ENCODE assay signal across 1 cellular context in genomic region chr2:205868773-205869333, GRCh38.
TF ChIP-seq lines count a peak whose summit lies in the region.

No MANE protein-coding gene starts in this region.

TF ChIP-seq in GM23338, 12 proteins besides CTCF, POLR2A, EP300 and RAD21 (continued from another document):
- TF ChIP-seq, protein P1, sequence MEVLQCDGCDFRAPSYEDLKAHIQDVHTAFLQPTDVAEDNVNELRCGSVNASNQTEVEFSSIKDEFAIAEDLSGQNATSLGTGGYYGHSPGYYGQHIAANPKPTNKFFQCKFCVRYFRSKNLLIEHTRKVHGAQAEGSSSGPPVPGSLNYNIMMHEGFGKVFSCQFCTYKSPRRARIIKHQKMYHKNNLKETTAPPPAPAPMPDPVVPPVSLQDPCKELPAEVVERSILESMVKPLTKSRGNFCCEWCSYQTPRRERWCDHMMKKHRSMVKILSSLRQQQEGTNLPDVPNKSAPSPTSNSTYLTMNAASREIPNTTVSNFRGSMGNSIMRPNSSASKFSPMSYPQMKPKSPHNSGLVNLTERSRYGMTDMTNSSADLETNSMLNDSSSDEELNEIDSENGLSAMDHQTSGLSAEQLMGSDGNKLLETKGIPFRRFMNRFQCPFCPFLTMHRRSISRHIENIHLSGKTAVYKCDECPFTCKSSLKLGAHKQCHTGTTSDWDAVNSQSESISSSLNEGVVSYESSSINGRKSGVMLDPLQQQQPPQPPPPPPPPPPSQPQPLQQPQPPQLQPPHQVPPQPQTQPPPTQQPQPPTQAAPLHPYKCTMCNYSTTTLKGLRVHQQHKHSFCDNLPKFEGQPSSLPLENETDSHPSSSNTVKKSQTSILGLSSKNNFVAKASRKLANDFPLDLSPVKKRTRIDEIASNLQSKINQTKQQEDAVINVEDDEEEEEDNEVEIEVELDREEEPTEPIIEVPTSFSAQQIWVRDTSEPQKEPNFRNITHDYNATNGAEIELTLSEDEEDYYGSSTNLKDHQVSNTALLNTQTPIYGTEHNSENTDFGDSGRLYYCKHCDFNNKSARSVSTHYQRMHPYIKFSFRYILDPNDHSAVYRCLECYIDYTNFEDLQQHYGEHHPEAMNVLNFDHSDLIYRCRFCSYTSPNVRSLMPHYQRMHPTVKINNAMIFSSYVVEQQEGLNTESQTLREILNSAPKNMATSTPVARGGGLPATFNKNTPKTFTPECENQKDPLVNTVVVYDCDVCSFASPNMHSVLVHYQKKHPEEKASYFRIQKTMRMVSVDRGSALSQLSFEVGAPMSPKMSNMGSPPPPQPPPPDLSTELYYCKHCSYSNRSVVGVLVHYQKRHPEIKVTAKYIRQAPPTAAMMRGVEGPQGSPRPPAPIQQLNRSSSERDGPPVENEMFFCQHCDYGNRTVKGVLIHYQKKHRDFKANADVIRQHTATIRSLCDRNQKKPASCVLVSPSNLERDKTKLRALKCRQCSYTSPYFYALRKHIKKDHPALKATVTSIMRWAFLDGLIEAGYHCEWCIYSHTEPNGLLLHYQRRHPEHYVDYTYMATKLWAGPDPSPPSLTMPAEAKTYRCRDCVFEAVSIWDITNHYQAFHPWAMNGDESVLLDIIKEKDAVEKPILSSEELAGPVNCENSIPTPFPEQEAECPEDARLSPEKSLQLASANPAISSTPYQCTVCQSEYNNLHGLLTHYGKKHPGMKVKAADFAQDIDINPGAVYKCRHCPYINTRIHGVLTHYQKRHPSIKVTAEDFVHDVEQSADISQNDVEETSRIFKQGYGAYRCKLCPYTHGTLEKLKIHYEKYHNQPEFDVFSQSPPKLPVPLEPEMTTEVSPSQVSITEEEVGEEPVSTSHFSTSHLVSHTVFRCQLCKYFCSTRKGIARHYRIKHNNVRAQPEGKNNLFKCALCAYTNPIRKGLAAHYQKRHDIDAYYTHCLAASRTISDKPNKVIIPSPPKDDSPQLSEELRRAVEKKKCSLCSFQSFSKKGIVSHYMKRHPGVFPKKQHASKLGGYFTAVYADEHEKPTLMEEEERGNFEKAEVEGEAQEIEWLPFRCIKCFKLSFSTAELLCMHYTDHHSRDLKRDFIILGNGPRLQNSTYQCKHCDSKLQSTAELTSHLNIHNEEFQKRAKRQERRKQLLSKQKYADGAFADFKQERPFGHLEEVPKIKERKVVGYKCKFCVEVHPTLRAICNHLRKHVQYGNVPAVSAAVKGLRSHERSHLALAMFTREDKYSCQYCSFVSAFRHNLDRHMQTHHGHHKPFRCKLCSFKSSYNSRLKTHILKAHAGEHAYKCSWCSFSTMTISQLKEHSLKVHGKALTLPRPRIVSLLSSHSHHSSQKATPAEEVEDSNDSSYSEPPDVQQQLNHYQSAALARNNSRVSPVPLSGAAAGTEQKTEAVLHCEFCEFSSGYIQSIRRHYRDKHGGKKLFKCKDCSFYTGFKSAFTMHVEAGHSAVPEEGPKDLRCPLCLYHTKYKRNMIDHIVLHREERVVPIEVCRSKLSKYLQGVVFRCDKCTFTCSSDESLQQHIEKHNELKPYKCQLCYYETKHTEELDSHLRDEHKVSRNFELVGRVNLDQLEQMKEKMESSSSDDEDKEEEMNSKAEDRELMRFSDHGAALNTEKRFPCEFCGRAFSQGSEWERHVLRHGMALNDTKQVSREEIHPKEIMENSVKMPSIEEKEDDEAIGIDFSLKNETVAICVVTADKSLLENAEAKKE (CRISPR knock-in tag; IDR thresholded peaks at IDR 0.05) = no peak
- TF ChIP-seq EZH2 (IDR thresholded peaks at IDR 0.05; ENCODE audit: low read depth, unreplicated experiment) = no peak
- no peak for TF ChIP-seq NANOG (IDR thresholded peaks at IDR 0.05; ENCODE audit: borderline replicate concordance)
